In the genomic region with DNA sequence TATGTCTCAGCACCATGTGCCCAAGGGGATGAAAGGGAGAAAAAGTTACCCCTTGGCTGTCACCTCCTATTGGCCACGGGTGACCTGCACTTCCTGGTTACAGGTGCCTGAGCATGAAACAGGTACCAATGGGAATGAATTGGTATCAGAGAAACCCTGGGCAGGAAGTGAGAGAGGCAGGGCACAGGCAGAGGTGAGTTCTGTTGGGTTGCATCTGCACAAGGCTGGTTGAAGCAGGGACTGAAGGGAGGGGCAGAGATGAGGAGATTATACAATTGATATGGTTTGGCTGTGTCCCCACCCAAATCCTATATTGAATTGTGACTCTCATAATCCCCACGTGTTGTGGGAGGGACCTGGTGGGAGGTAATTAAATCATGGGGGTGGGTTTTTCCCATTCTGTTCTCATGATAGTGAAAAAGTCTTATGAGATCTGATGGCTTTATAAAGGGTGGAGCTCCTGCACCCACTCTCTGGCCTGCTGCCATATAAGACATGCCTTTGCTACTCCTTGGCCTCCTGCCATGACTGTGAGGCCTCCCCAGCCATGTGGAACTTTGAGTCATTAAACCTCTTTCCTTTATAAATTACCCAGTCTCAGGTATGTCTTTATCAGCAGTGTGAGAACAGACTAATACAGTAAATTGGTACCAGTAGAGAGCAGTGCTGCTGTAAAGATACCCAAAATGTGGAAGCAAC, we compare ENCODE assay signal across 27 cellular contexts.
DNase-seq lines count a peak whose midpoint lies in the region; ATAC-seq, FAIRE-seq and TF ChIP-seq lines count a peak whose summit lies in the region.
"Had no signal": no experiment of that assay in that cellular context is flagged by ENCODE, and none has a peak within 500 bp of the region (broad histone marks: within the 10 kb centered on the region; RNA-seq: fewer than 3 reads in every experiment).

No MANE protein-coding gene starts in this region.

- H3K9me3 ChIP-seq in kidney (ENCODE audit: control insufficient read depth in 1 of 2, low read length in 2 of 2) (peaks cover 0 to 5% of the 10 kb centered on the region in 2 donors), uterus (no peaks in the 10 kb centered on the region)

- no peaks in the 10 kb centered on the region for H3K36me3 ChIP-seq in kidney (ENCODE audit: control insufficient read depth in 1 of 2, insufficient read depth in 2 of 2, low read length in 2 of 2)
- H3K36me3 ChIP-seq in uterus = no peaks in the 10 kb centered on the region
- H3K36me3 ChIP-seq: heart left ventricle, spleen had no signal

- H3K4me3 ChIP-seq in kidney (ENCODE audit: low read length in 2 of 2) = no peak overlapping the region
- H3K4me3 ChIP-seq in uterus = no peak overlapping the region
- H3K4me3 ChIP-seq: heart left ventricle, spleen had no signal

- TF ChIP-seq POLR2A in uterus (IDR thresholded peaks at IDR 0.05) = no peak

- no peak for ATAC-seq in GM21717 (IDR thresholded peaks at IDR 0.05; ENCODE audit: unreplicated experiment)
- ATAC-seq: heart left ventricle, PC-3, right cardiac atrium had no signal

- intact Hi-C loops in kidney (cut with DNase I) (no loop called here), uterus (cut with DNase I; ENCODE audit: low total_unique reads) (no loop called here)

- no peak overlapping the region for H3K9ac ChIP-seq in kidney (ENCODE audit: low read length in 2 of 2)
- H3K9ac ChIP-seq: parathyroid adenoma had no signal

- FAIRE-seq in kidney (lab: Jason Lieb, UNC) = no peak

- H3K4me1 ChIP-seq in kidney (ENCODE audit: control insufficient read depth in 1 of 2, insufficient read depth in 1 of 2, low read depth in 1 of 2, low read length in 2 of 2) (no peaks in the 10 kb centered on the region), uterus (no peaks in the 10 kb centered on the region)
- H3K4me1 ChIP-seq: heart left ventricle, parathyroid adenoma, spleen had no signal

- TF ChIP-seq CTCF in kidney (IDR thresholded peaks at IDR 0.05; ENCODE audit: borderline replicate concordance, extremely low read depth, insufficient read depth) (no peak), uterus (IDR thresholded peaks at IDR 0.05) (no peak)

- no peak overlapping the region for H3K27ac ChIP-seq in kidney (ENCODE audit: low read depth in 2 of 2, low read length in 2 of 2)
- no peak overlapping the region for H3K27ac ChIP-seq in uterus
- H3K27ac ChIP-seq: heart left ventricle, parathyroid adenoma, spleen, VCaP had no signal

- in situ Hi-C loops in ACHN (cut with HindIII; ENCODE audit: low pct_ligation_motif_present, low pct_unique_long_range_greater_than_20kb, low sequenced_read_pairs) = no loop called here

- DNase-seq in ACHN (peak; percentile 50), EH (ENCODE audit: low read depth) (peak; percentile 16), astrocyte of the hippocampus (ENCODE audit: low read depth, low spot score) (peak; percentile 16), kidney (peak; percentile 79), uterus (no peak), NAMALWA (ENCODE audit: low spot score) (no peak)
- DNase-seq: activated CD4-positive, alpha-beta T cell treated with anti-CD3 and anti-CD28 coated beads for 48 hours; activated naive CD4-positive, alpha-beta T cell treated with Interleukin-2 at 50 U/mL for 16 hours; C1 segment of cervical spinal cord; COR-L47; foreskin fibroblast; H9; heart left ventricle; KBM-7; MM.1S; NCI-H1417 treated with DMSO at 0.1 percent for 48 hours; NCI-H510A; NK-92 treated with Interleukin-12 subunit alpha and Interleukin-12 subunit beta, amount 100 ng/mL, for 24 hours; PC-3; right cardiac atrium; SHP77; spleen; stimulated activated CD4-positive, alpha-beta T cell treated with anti-CD3 and anti-CD28 coated beads, Interleukin-2, amount 100 ng/mL, for 48 hours; substantia nigra had no signal

- no peaks in the 10 kb centered on the region for H3K27me3 ChIP-seq in uterus

Comparison
In these comparisons a context has a peak if more than half of its experiments do, and no peak if none do; other contexts are left out.
1. DNase-seq: peak in ACHN (single experiment), EH (single experiment), astrocyte of the hippocampus (single experiment) and kidney (single experiment); none in uterus (0 of 2) and NAMALWA (single experiment).